ENCODE assay signal across 1 cellular context in genomic region chr14:22929848-22930364, GRCh38.
A peak's percentile ranks its signal among the peaks of the same experiment; 100 is the strongest.
TF ChIP-seq lines count a peak whose summit lies in the region.

No MANE protein-coding gene starts in this region.

TF ChIP-seq in neural cell, 6 proteins besides CTCF, POLR2A, EP300 and RAD21 (continued from another document):
- TF ChIP-seq REST (IDR thresholded peaks at IDR 0.05; ENCODE audit: borderline replicate concordance): peak; percentile 65
TF ChIP-seq in neural cell: peak in this region for 1.
